1 cellular context compared by ENCODE assay signal in genomic region chr22:28920757-28921584, GRCh38.
A peak's percentile ranks its signal among the peaks of the same experiment; 100 is the strongest.
TF ChIP-seq lines count a peak whose summit lies in the region.

No MANE protein-coding gene starts in this region.

TF ChIP-seq in HepG2, 621 proteins besides CTCF, POLR2A, EP300 and RAD21 (continued from another document and continues in another):
- TF ChIP-seq GFI1 (CRISPR knock-in tag; IDR thresholded peaks at IDR 0.05; ENCODE audit: borderline replicate concordance) (peak; percentile 78), RARA (CRISPR knock-in tag; IDR thresholded peaks at IDR 0.05) (peak; percentile 84), MYNN (CRISPR knock-in tag; IDR thresholded peaks at IDR 0.05; ENCODE audit: low read depth) (no peak), LCORL (IDR thresholded peaks at IDR 0.05) (no peak), LCORL (CRISPR knock-in tag; IDR thresholded peaks at IDR 0.05) (peak; percentile 87), HDAC6 (IDR thresholded peaks at IDR 0.05; ENCODE audit: low read depth, low read length) (no peak), U2AF1 (optimal IDR thresholded peaks at IDR 0.05; ENCODE audit: low read depth, low read length) (no peak), NFE2L1 (CRISPR knock-in tag; IDR thresholded peaks at IDR 0.05; ENCODE audit: borderline replicate concordance) (no peak), RARG (CRISPR knock-in tag; IDR thresholded peaks at IDR 0.05; ENCODE audit: low read depth) (no peak), ZNF772 (CRISPR knock-in tag; IDR thresholded peaks at IDR 0.05) (peak; percentile 70; the same call in 1 of the 2 replicates), NFIC (IDR thresholded peaks at IDR 0.05; ENCODE audit: low read length) (peak; percentile 86), NFAT5 (CRISPR knock-in tag; IDR thresholded peaks at IDR 0.05) (0 out of 2 replicates have a peak, but pooled peaks have one; percentile 66), TBX2 (CRISPR knock-in tag; IDR thresholded peaks at IDR 0.05; ENCODE audit: borderline replicate concordance) (peak; percentile 95), MLX (CRISPR knock-in tag; IDR thresholded peaks at IDR 0.05) (peak; percentile 63; the same call in 1 of the 2 replicates), ZBTB49 (CRISPR knock-in tag; IDR thresholded peaks at IDR 0.05; ENCODE audit: borderline replicate concordance) (no peak), ZNF205 (CRISPR knock-in tag; IDR thresholded peaks at IDR 0.05) (no peak), MEF2D (CRISPR knock-in tag; IDR thresholded peaks at IDR 0.05) (peak; percentile 83), EZH2 (conservative IDR thresholded peaks at IDR 0.05; ENCODE audit: low read depth, low read length) (no peak), THRA (CRISPR knock-in tag; IDR thresholded peaks at IDR 0.05; ENCODE audit: borderline replicate concordance) (peak; percentile 75), ZIK1 (CRISPR knock-in tag; IDR thresholded peaks at IDR 0.05; ENCODE audit: borderline replicate concordance, low read depth) (no peak), DPF2 (CRISPR knock-in tag; IDR thresholded peaks at IDR 0.05; ENCODE audit: borderline replicate concordance, low read depth) (0 out of 2 replicates have a peak, but pooled peaks have one; percentile 52), ZNF260 (CRISPR knock-in tag; IDR thresholded peaks at IDR 0.05; ENCODE audit: borderline replicate concordance, low read depth) (no peak), JUNB (CRISPR knock-in tag; IDR thresholded peaks at IDR 0.05; ENCODE audit: borderline replicate concordance) (no peak; the same call in 1 of the 2 replicates), CCDC6 (CRISPR knock-in tag; IDR thresholded peaks at IDR 0.05) (no peak), CREB1 (IDR thresholded peaks at IDR 0.05) (peak; percentile 40; the same call in 1 of the 2 replicates), CREB1 (CRISPR knock-in tag; IDR thresholded peaks at IDR 0.05) (no peak; the same call in 1 of the 2 replicates), PHF8 (CRISPR knock-in tag; IDR thresholded peaks at IDR 0.05) (peak; percentile 14; the same call in 1 of the 2 replicates), HNF1B (CRISPR knock-in tag; IDR thresholded peaks at IDR 0.05) (0 out of 2 replicates have a peak, but pooled peaks have one; percentile 26), MAFG (CRISPR knock-in tag; IDR thresholded peaks at IDR 0.05) (no peak), ZNF280B (CRISPR knock-in tag; IDR thresholded peaks at IDR 0.05; ENCODE audit: borderline replicate concordance) (no peak), MZF1 (CRISPR knock-in tag; IDR thresholded peaks at IDR 0.05; ENCODE audit: borderline replicate concordance) (no peak), ZNF552 (CRISPR knock-in tag; IDR thresholded peaks at IDR 0.05; ENCODE audit: borderline replicate concordance) (no peak), ZNF607 (CRISPR knock-in tag; IDR thresholded peaks at IDR 0.05; ENCODE audit: borderline replicate concordance) (peak; percentile 75; the same call in 1 of the 2 replicates), RFX1 (IDR thresholded peaks at IDR 0.05) (no peak), ZNF280D (CRISPR knock-in tag; IDR thresholded peaks at IDR 0.05) (peak; percentile 80), ZMYM4 (CRISPR knock-in tag; IDR thresholded peaks at IDR 0.05) (peak; percentile 74), ZNF124 (CRISPR knock-in tag; IDR thresholded peaks at IDR 0.05) (no peak), ARID4A (CRISPR knock-in tag; IDR thresholded peaks at IDR 0.05; ENCODE audit: borderline replicate concordance) (peak; percentile 37; the same call in 1 of the 2 replicates)
